8 cellular contexts compared by ENCODE assay signal in the genomic region with DNA sequence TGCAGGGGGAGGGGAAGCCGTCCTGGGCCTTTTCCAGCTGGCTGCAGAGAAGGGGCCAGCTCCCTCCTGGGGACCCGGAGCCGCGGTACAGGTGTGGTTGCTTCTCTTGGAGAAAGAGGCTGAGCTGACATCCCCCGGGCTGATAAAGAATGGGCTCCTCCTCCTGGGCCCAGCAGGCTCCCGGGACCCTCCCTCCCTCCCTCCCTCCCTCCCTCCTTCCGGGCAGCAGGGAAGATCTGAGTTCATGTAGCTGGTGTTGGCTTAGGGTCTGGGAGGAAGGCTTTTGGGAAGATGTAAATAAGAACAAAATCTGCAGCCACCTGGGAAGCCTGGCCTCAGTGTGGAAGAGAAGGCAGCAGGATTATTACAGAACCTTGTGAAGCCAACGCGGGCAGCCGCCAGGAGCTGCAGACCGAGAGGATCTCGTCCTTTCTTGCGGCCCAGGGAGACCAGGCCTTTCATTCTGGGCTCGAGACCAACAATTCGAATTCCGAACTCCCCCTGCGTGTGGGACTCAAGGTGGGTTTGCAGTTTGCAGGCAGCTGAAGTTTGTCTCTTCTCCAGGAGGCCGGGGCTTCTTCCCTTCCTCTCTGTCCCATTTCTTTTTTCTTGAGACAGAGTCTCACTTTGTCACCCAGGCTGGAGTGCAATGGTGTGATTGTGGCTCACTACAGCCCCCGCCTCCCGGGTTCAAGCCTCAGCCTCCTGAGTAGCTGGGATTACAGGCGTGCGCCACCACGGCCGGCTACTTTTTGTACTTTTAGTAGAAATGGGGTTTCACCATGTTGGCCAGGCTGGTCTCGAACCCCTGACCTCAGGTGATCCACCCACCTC. TPM values are rescaled to one million over a fixed set of nuclear protein-coding genes. Genes with fewer than 3 reads are reported as not detected.
DNase-seq lines count a peak whose midpoint lies in the region; ATAC-seq, FAIRE-seq and TF ChIP-seq lines count a peak whose summit lies in the region.

A gene with protein sequence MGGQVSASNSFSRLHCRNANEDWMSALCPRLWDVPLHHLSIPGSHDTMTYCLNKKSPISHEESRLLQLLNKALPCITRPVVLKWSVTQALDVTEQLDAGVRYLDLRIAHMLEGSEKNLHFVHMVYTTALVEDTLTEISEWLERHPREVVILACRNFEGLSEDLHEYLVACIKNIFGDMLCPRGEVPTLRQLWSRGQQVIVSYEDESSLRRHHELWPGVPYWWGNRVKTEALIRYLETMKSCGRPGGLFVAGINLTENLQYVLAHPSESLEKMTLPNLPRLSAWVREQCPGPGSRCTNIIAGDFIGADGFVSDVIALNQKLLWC (plus strand): TSS at position 216 of the 834 bp plus-strand sequence. CDS start 2,807 bp downstream, outside the sequence.

- no peaks in the 10 kb centered on the region for H3K9me3 Mint-ChIP-seq in chondrocyte (ENCODE audit: low read depth)

- TF ChIP-seq EP300 in HepG2 (IDR thresholded peaks at IDR 0.05; ENCODE audit: low read depth in 2 of 2, low read length in 2 of 2) (peak in 1 of 2 experiments; percentile 14; a peak in 1 of 4 replicates), HepG2 (CRISPR knock-in tag; IDR thresholded peaks at IDR 0.05; ENCODE audit: borderline replicate concordance) (no peak), upper lobe of left lung (IDR thresholded peaks at IDR 0.05) (no peak)

- H3K4me1 Mint-ChIP-seq in chondrocyte (ENCODE audit: low read depth) = peaks cover 8% of the 10 kb centered on the region

- peak within 1 kb of the TSS; percentile 39 for H3K9ac ChIP-seq in HepG2 (ENCODE audit: insufficient read depth, low read depth, low read length)

- peak within 1 kb of the TSS; percentile 98 for H3K27ac ChIP-seq in HepG2 (ENCODE audit: extremely low read length, insufficient read depth, low read length)
- H3K27ac ChIP-seq in upper lobe of left lung = no peak within 1 kb of the TSS

- no peak for TF ChIP-seq CTCF in chondrocyte (IDR thresholded peaks at IDR 0.05)
- TF ChIP-seq CTCF in HepG2 (CRISPR knock-in tag; IDR thresholded peaks at IDR 0.05) = peak; percentile 11; the same call in 1 of the 2 replicates
- no peak for TF ChIP-seq CTCF in upper lobe of left lung (IDR thresholded peaks at IDR 0.05)

- no peaks in the 10 kb centered on the region for H3K27me3 Mint-ChIP-seq in chondrocyte (ENCODE audit: low read depth)

- no peak within 1 kb of the TSS for H2AFZ ChIP-seq in HepG2 (ENCODE audit: low read length)

- H3K4me3 ChIP-seq in Jurkat, Clone E6-1 (ENCODE audit: low read length) = peak within 1 kb of the TSS; percentile 7
- H3K4me3 ChIP-seq in HepG2 (replicated peaks in 1 of 3; ENCODE audit: insufficient read depth in 1 of 3, low read depth in 2 of 3, low read length in 3 of 3) = peak within 1 kb of the TSS; percentile 21 to 76 (median 60); a peak in 4 of 6 replicates
- H3K4me3 ChIP-seq in upper lobe of left lung = peak within 1 kb of the TSS in 3 of 4 donors; percentile 12 to 31 (median 27)

- intact Hi-C loops in HepG2 (cut with micrococcal nuclease; ENCODE audit: unreplicated experiment) = loop anchor here (1.0 kb wide), 1 partner anchor 20 kb away; no protein-coding TSS in a partner anchor

- H3K36me3 ChIP-seq in HepG2 (replicated peaks in 1 of 2; ENCODE audit: control insufficient read depth in 1 of 2, insufficient read depth in 2 of 2, low read length in 2 of 2) = peaks cover 21 to 40% of the 10 kb centered on the region in 2 experiments
- H3K36me3 ChIP-seq in upper lobe of left lung = peaks cover 0 to 4% (median 0%) of the 10 kb centered on the region in 4 donors

- in situ Hi-C loops in HepG2 (cut with HindIII; ENCODE audit: extremely low pct_ligation_motif_present, low pct_unique_long_range_greater_than_20kb) = no loop called here

- DNase-seq in ELF-1 (ENCODE audit: low read depth, low spot score) (peak; percentile 95), chondrocyte (ENCODE audit: low spot score) (peak; percentile 59), HepG2 (ENCODE audit: low spot score) (peak; percentile 85), upper lobe of left lung (no peak), anterior cingulate cortex (lab: John Stamatoyannopoulos, UW) (no peak), NCI-H1092 (lab: John Stamatoyannopoulos, UW) (no peak), SW 1271 (lab: John Stamatoyannopoulos, UW) (no peak)
- DNase-seq in Jurkat, Clone E6-1 (ENCODE audit: low read depth, low spot score) = peak; percentile 21

- H3K27me3 ChIP-seq in HepG2 (ENCODE audit: control insufficient read depth in 1 of 2, insufficient read depth in 2 of 2, low read length in 2 of 2) (no peaks in the 10 kb centered on the region; a peak in 1 of 5 replicates), upper lobe of left lung (no peaks in the 10 kb centered on the region)

- WGBS in HepG2 (ENCODE audit: low lambda C conversion rate) = 67% methylated on average over 21 of the region's 25 CpGs
- 51 to 56% methylated on average over 20 to 25 of the region's 25 CpGs for WGBS in upper lobe of left lung, 2 donors

- H3K4me1 ChIP-seq in HepG2 (ENCODE audit: insufficient read depth, low read length) (peaks cover 51% of the 10 kb centered on the region), upper lobe of left lung (peaks cover 9 to 20% (median 17%) of the 10 kb centered on the region in 4 donors)

- H3K4me2 ChIP-seq in HepG2 (ENCODE audit: low read depth, low read length) = peak within 1 kb of the TSS; percentile 83

- BruUV-seq in HepG2 (replicated peaks; lab: Mats Ljungman, UMichigan) = no TSS peak

- peaks cover 46% of the 10 kb centered on the region for H4K20me1 ChIP-seq in HepG2 (ENCODE audit: insufficient read depth, low read length)

- peak within 1 kb of the TSS; percentile 66 for H3K4me3 Mint-ChIP-seq in chondrocyte (ENCODE audit: unreplicated experiment)

- peaks cover 56% of the 10 kb centered on the region for H3K79me2 ChIP-seq in HepG2 (ENCODE audit: insufficient read depth, low read length)

- TF ChIP-seq POLR2A in HepG2 (IDR thresholded peaks at IDR 0.05; ENCODE audit: insufficient read depth in 1 of 2, low read depth in 2 of 2, low read length in 2 of 2) (peak in 1 of 2 experiments; percentile 19; a peak in 1 of 4 replicates), upper lobe of left lung (IDR thresholded peaks at IDR 0.05) (no peak)

- ATAC-seq in HepG2 = peak; percentile 71
- ATAC-seq in upper lobe of left lung (ENCODE audit: low FRiP score in 2 of 2) = no peak

- peak within 1 kb of the TSS; percentile 51 for H3K27ac Mint-ChIP-seq in chondrocyte (ENCODE audit: unreplicated experiment)

- CTCF ChIA-PET in HepG2 (lab: Yijun Ruan, JAX; ENCODE audit: low intra/inter-chr PET ratio, low total read pairs) = no interaction called here

- POLR2A ChIA-PET in HepG2 (lab: Yijun Ruan, JAX) = no interaction called here

- H3K36me3 Mint-ChIP-seq in chondrocyte (ENCODE audit: low read depth) = no peaks in the 10 kb centered on the region

- no peak for TF ChIP-seq RAD21 in HepG2 (CRISPR knock-in tag; IDR thresholded peaks at IDR 0.05)

- FAIRE-seq in HepG2 (lab: Jason Lieb, UNC) = no peak

- H3K9me3 ChIP-seq in HepG2 (ENCODE audit: low read length) (no peaks in the 10 kb centered on the region), upper lobe of left lung (no peaks in the 10 kb centered on the region)

TF ChIP-seq in HepG2, 621 proteins besides CTCF, POLR2A, EP300 and RAD21 (continues in another document):
- TF ChIP-seq PCBP1 (IDR thresholded peaks at IDR 0.05; ENCODE audit: borderline replicate concordance, low read depth, low read length) (no peak), DNMT1 (CRISPR knock-in tag; IDR thresholded peaks at IDR 0.05) (no peak), ZNF563 (CRISPR knock-in tag; IDR thresholded peaks at IDR 0.05) (no peak), CENPX (CRISPR knock-in tag; IDR thresholded peaks at IDR 0.05) (no peak)
- TF ChIP-seq, protein P1, sequence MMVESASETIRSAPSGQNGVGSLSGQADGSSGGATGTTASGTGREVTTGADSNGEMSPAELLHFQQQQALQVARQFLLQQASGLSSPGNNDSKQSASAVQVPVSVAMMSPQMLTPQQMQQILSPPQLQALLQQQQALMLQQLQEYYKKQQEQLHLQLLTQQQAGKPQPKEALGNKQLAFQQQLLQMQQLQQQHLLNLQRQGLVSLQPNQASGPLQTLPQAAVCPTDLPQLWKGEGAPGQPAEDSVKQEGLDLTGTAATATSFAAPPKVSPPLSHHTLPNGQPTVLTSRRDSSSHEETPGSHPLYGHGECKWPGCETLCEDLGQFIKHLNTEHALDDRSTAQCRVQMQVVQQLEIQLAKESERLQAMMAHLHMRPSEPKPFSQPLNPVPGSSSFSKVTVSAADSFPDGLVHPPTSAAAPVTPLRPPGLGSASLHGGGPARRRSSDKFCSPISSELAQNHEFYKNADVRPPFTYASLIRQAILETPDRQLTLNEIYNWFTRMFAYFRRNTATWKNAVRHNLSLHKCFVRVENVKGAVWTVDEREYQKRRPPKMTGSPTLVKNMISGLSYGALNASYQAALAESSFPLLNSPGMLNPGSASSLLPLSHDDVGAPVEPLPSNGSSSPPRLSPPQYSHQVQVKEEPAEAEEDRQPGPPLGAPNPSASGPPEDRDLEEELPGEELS (CRISPR knock-in tag; IDR thresholded peaks at IDR 0.05) = peak; percentile 10; the same call in 1 of the 2 replicates

RNA-seq across cellular contexts. Expression of the gene that starts here (rescaled TPM):
- 29.2 TPM for polyA plus RNA-seq in Jurkat, Clone E6-1 (2012; ENCODE audit: insufficient read depth, insufficient read length)
- total RNA-seq in chondrocyte (6.8 to 8.0 TPM (median 7.7 TPM) in 3 replicates), HepG2 (2016; rRNA removed; fragmentation: Illumina TruSeq; extraction: Trizol) (87.7 and 111 TPM in 2 replicates), upper lobe of left lung (10 to 100 TPM in 5 of 6 donors, 1 to 10 TPM in 1; 7.8 to 75.4 (median 19.2) TPM)
- total RNA-seq in HepG2 (2016; cell fraction: cytosol; rRNA removed; fragmentation: Illumina TruSeq; extraction: Trizol; ENCODE audit: low read depth) = 14.7 and 15.6 TPM in 2 replicates
- 93.5 and 100 TPM in 2 replicates for total RNA-seq in HepG2 (2016; cell fraction: insoluble cytoplasmic fraction; rRNA removed; fragmentation: Illumina TruSeq; extraction: Trizol)
- total RNA-seq in HepG2 (2016; cell fraction: membrane; rRNA removed; fragmentation: Illumina TruSeq; extraction: Trizol) = 44.6 and 46.3 TPM in 2 replicates
- 61.7 and 72.3 TPM in 2 replicates for total RNA-seq in HepG2 (2016; cell fraction: nucleus; rRNA removed; fragmentation: Illumina TruSeq; extraction: Trizol)
- polyA plus RNA-seq in HepG2 (2011; rRNA removed) = 153 and 202 TPM in 2 replicates
- polyA plus RNA-seq in HepG2 (2011; cell fraction: cytosol; rRNA removed) = 97.5 and 98.8 TPM in 2 replicates
- polyA plus RNA-seq in HepG2 (2011; cell fraction: nucleus; rRNA removed) = 373 and 416 TPM in 2 replicates
- polyA plus RNA-seq in HepG2 (2012) = 118 and 196 TPM in 2 replicates
- polyA plus RNA-seq in HepG2 (2016; cell fraction: cytosol; fragmentation: Illumina TruSeq; extraction: Trizol; ENCODE audit: low read depth) = 10.9 TPM in 2 replicates
- polyA plus RNA-seq in HepG2 (2016; cell fraction: insoluble cytoplasmic fraction; fragmentation: Illumina TruSeq; extraction: Trizol; ENCODE audit: low read depth) = 71.2 and 91.8 TPM in 2 replicates
- 29.2 and 29.4 TPM in 2 replicates for polyA plus RNA-seq in HepG2 (2016; cell fraction: membrane; fragmentation: Illumina TruSeq; extraction: Trizol; ENCODE audit: low read depth)
- polyA plus RNA-seq in HepG2 (2016; cell fraction: nucleus; fragmentation: Illumina TruSeq; extraction: Trizol; ENCODE audit: insufficient read depth, low read depth) = 178 and 219 TPM in 2 replicates
- polyA minus RNA-seq in HepG2 (2011; rRNA and poly(A)+ RNA removed; ENCODE audit: low replicate concordance) = 70.5 and 467 TPM in 2 replicates
- polyA minus RNA-seq in HepG2 (2011; cell fraction: cytosol; rRNA and poly(A)+ RNA removed) = 116 and 195 TPM in 2 replicates
- polyA minus RNA-seq in HepG2 (2011; cell fraction: nucleus; rRNA and poly(A)+ RNA removed) = 115 and 118 TPM in 2 replicates

Comparison
In these comparisons a context has a peak if more than half of its experiments do, and no peak if none do; other contexts are left out.
1. DNase-seq: peak in ELF-1 (single experiment), Jurkat, Clone E6-1 (single experiment), chondrocyte (single experiment) and HepG2 (single experiment); none in upper lobe of left lung (0 of 2), anterior cingulate cortex (0 of 58), NCI-H1092 (single experiment) and SW 1271 (0 of 2).
2. H3K4me3 ChIP-seq: peak in every context shown above with its lines; median percentile 60 in HepG2; 27 in upper lobe of left lung; 7 in Jurkat, Clone E6-1.